16 cellular contexts compared by ENCODE assay signal in the genomic region with DNA sequence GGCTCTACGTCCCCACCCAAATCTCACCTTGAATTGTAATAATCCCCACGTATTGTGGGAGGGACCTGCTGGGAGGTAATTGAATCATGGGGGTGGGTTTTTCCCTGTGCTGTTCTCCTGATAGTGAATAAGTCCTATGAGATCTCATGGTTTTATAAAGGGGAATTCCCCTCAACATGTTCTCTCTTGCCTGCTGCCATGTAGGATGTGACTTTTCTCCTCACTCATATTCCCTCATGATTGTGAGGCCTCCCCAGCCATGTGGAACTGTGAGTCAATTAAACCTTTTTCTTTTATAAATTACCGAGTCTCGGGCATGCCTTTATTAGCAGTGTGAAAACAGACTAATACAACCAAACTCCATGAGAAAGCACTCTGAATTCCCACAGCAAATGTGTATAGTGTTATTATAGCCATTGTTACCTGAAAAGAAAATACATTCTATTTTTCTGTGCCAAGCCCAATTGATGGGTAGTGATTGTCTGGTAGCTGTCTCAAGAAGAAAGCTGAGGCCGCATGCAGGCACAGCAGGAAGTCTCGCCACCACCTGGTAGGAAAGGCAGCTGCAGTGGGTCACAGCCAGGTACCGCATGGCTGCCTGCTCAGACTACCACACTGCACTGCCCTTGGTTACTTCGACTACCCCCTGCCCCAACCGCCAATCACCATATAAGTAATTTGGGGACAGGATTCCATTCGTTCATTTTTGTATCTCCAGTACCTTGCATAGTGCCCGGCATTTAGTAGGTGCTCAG. TPM values are rescaled to one million over a fixed set of nuclear protein-coding genes. Genes with fewer than 3 reads are reported as not detected.
DNase-seq lines count a peak whose midpoint lies in the region; ATAC-seq and TF ChIP-seq lines count a peak whose summit lies in the region.
"Had no signal": no experiment of that assay in that cellular context is flagged by ENCODE, and none has a peak within 500 bp of the region (broad histone marks: within the 10 kb centered on the region; RNA-seq: fewer than 3 reads in every experiment).

No MANE protein-coding gene starts in this region.

- no TSS peak for BruUV-seq in OCI-LY7 (replicated peaks; lab: Mats Ljungman, UMichigan)

- H4K20me1 ChIP-seq in OCI-LY7 (ENCODE audit: insufficient read depth, low read length) = no peaks in the 10 kb centered on the region

- TF ChIP-seq CTCF in 22Rv1 (IDR thresholded peaks at IDR 0.05) (peak; percentile 25; the same call in 1 of the 2 replicates), GM12864 (IDR thresholded peaks at IDR 0.05; ENCODE audit: low read depth, low read length, missing control alignments) (peak; percentile 21), OCI-LY7 (conservative IDR thresholded peaks at IDR 0.05; ENCODE audit: low read length) (0 out of 2 replicates have a peak, but pooled peaks have one; percentile 26), foreskin keratinocyte (conservative IDR thresholded peaks at IDR 0.05) (peak; percentile 37), GM13976 (IDR thresholded peaks at IDR 0.05; ENCODE audit: borderline replicate concordance, control extremely low read depth, extremely low read depth, insufficient read depth, missing control alignments) (no peak)

- H3K9me3 ChIP-seq in OCI-LY7 (ENCODE audit: low read length) = no peaks in the 10 kb centered on the region
- H3K9me3 ChIP-seq: psoas muscle had no signal

- H3K9me2 ChIP-seq in OCI-LY7 (ENCODE audit: insufficient read depth, low read length) = no peaks in the 10 kb centered on the region

- POLR2A ChIA-PET in OCI-LY7 (lab: Charles Lee) = interaction anchor here (0.8 kb wide), 1 partner anchor 26 kb away, joined by 4 read pairs; no protein-coding TSS in a partner anchor

- no peaks in the 10 kb centered on the region for H3K36me3 ChIP-seq in OCI-LY7 (ENCODE audit: insufficient read depth, low read length)
- H3K36me3 ChIP-seq: spleen had no signal

- peak overlapping the region; percentile 16; the same call in 1 of the 2 replicates for H3K4me2 ChIP-seq in OCI-LY7 (ENCODE audit: low read length)

- no peak overlapping the region for H3K27ac ChIP-seq in 22Rv1
- H3K27ac ChIP-seq in OCI-LY7 (ENCODE audit: low read depth, low read length, poor library complexity, severe bottlenecking) = no peak overlapping the region
- peak overlapping the region; percentile 33 for H3K27ac ChIP-seq in foreskin keratinocyte
- H3K27ac ChIP-seq: psoas muscle, spleen had no signal

- H2AFZ ChIP-seq in OCI-LY7 (ENCODE audit: low read length) = peak overlapping the region; percentile 14; the same call in 1 of the 2 replicates

- CTCF ChIA-PET in OCI-LY7 (lab: Charles Lee; ENCODE audit: unreplicated experiment) = no interaction called here

- no peak for DNase-seq in GM12864 (ENCODE audit: low read depth)
- DNase-seq in OCI-LY7 (ENCODE audit: low spot score) = peak; percentile 31
- DNase-seq in foreskin keratinocyte = peak; percentile 63 to 73
- no peak for DNase-seq in cerebellar cortex (ENCODE audit: low spot score)
- no peak for DNase-seq in NCI-H2171 (lab: John Stamatoyannopoulos, UW)
- DNase-seq in GM13976 (ENCODE audit: low spot score) = no peak
- DNase-seq: activated CD4-positive, alpha-beta T cell treated with anti-CD3 and anti-CD28 coated beads, Interleukin-2, amount 10 ng/mL, durations not matched to agents 24 days and 14 days; head of caudate nucleus; NCI-H1436 treated with DMSO at 0.1 percent for 48 hours; psoas muscle; spleen had no signal

- intact Hi-C loops in OCI-LY7 (cut with micrococcal nuclease; ENCODE audit: unreplicated experiment) = no loop called here

- in situ Hi-C loops in GM13976 (cut with MboI; ENCODE audit: low sequenced_read_pairs, unreplicated experiment) = no loop called here

- no peaks in the 10 kb centered on the region for H3K79me2 ChIP-seq in OCI-LY7 (ENCODE audit: insufficient read depth, low read depth, low read length)

- peaks cover 54% of the 10 kb centered on the region for H3K27me3 ChIP-seq in foreskin keratinocyte

- ATAC-seq in foreskin keratinocyte = peak; percentile 71
- ATAC-seq in GM19328 (IDR thresholded peaks at IDR 0.05; ENCODE audit: unreplicated experiment) = no peak
- ATAC-seq: psoas muscle had no signal

- H3K4me3 ChIP-seq in GM12864 (ENCODE audit: low read depth, low read length) (no peak overlapping the region), OCI-LY7 (ENCODE audit: low read depth, low read length, poor library complexity, severe bottlenecking) (no peak overlapping the region)
- H3K4me3 ChIP-seq: psoas muscle, spleen had no signal

- H3K4me1 ChIP-seq in OCI-LY7 (ENCODE audit: insufficient read depth, low read length, poor library complexity, severe bottlenecking) (peaks cover 12% of the 10 kb centered on the region), foreskin keratinocyte (peaks cover 5% of the 10 kb centered on the region)
- H3K4me1 ChIP-seq: psoas muscle, spleen had no signal

RNA-seq across cellular contexts. Expression of a gene that starts 10.3 kb away (rescaled TPM):
- not detected in 2 replicates for total RNA-seq in OCI-LY7 (2014; rRNA removed; shearing (Covaris generic))
- not detected in 2 replicates for total RNA-seq in OCI-LY7 (2022)
- total RNA-seq in foreskin keratinocyte = under 0.01 and 0.07 TPM in 2 replicates
- 0.02 TPM in 2 replicates for polyA plus RNA-seq in foreskin keratinocyte
- total RNA-seq: natural killer cell treated with Interleukin-12 subunit alpha and Interleukin-12 subunit beta and Interleukin-15 and Interleukin-18, amount 100 ng/mL, for 72 hours; SK-MEL-5 had no signal
- polyA plus RNA-seq: AG04450 had no signal

Comparison
In these comparisons a context has a peak if more than half of its experiments do, and no peak if none do; other contexts are left out.
1. DNase-seq: peak in OCI-LY7 (single experiment) and foreskin keratinocyte (2 of 2); none in GM12864 (single experiment), cerebellar cortex (single experiment), NCI-H2171 (single experiment) and GM13976 (single experiment).